Comparison of ENCODE assay signal across 21 cellular contexts in genomic region chr18:33594799-33595198, GRCh38. TPM values are rescaled to one million over a fixed set of nuclear protein-coding genes. Genes with fewer than 3 reads are reported as not detected.
DNase-seq lines count a peak whose midpoint lies in the region; ATAC-seq, FAIRE-seq and TF ChIP-seq lines count a peak whose summit lies in the region.
"Had no signal": no experiment of that assay in that cellular context is flagged by ENCODE, and none has a peak within 500 bp of the region (broad histone marks: within the 10 kb centered on the region; RNA-seq: fewer than 3 reads in every experiment).

No MANE protein-coding gene starts in this region.

- BruUV-seq in IMR-90 (replicated peaks; lab: Mats Ljungman, UMichigan): no TSS peak

- no peaks in the 10 kb centered on the region for H3K9me1 ChIP-seq in IMR-90 (ENCODE audit: insufficient read depth, low read length)

- H4K20me1 ChIP-seq in IMR-90 (ENCODE audit: insufficient read depth, low read length) (no peaks in the 10 kb centered on the region), smooth muscle cell (ENCODE audit: low read depth) (peaks cover 24% of the 10 kb centered on the region)

- no peak overlapping the region for H4K91ac ChIP-seq in IMR-90 (ENCODE audit: insufficient read depth, low read depth, low read length)

- H3K9ac ChIP-seq in IMR-90 (ENCODE audit: low read depth, low read length) (no peak overlapping the region), smooth muscle cell (ENCODE audit: low read depth) (no peak overlapping the region)

- ATAC-seq in IMR-90 (ENCODE audit: low read depth): peak; percentile 75; the same call in 1 of the 2 replicates
- ATAC-seq: CD8-positive, alpha-beta T cell had no signal

- H3K14ac ChIP-seq in IMR-90 (replicated peaks; ENCODE audit: low read depth, low read length): no peak overlapping the region

- H3K36me3 ChIP-seq in IMR-90 (ENCODE audit: control insufficient read depth, insufficient read depth, low read length): no peaks in the 10 kb centered on the region
- no peaks in the 10 kb centered on the region for H3K36me3 ChIP-seq in bronchial epithelial cell (ENCODE audit: control insufficient read depth, insufficient read depth, low read length)
- no peaks in the 10 kb centered on the region for H3K36me3 ChIP-seq in smooth muscle cell (ENCODE audit: low read depth)

- dilution Hi-C loops in IMR-90 (cut with HindIII; ENCODE audit: low sequenced_read_pairs, unreplicated experiment): no loop called here

- H3K9me3 ChIP-seq in IMR-90 (ENCODE audit: control insufficient read depth, insufficient read depth, low read length) (no peaks in the 10 kb centered on the region), smooth muscle cell (replicated peaks; ENCODE audit: low read depth) (no peaks in the 10 kb centered on the region)
- H3K9me3 ChIP-seq: Caco-2 had no signal

- H3K4me1 ChIP-seq in IMR-90 (ENCODE audit: control insufficient read depth, insufficient read depth, low read length): peaks cover 5% of the 10 kb centered on the region; the same call in 1 of the 2 replicates
- peaks cover 13% of the 10 kb centered on the region for H3K4me1 ChIP-seq in smooth muscle cell (ENCODE audit: low read depth)
- H3K4me1 ChIP-seq: Caco-2 had no signal

- H3K79me2 ChIP-seq in smooth muscle cell (ENCODE audit: low read depth): peaks cover 48% of the 10 kb centered on the region

- intact Hi-C loops in IMR-90 (cut with micrococcal nuclease): no loop called here

- no peak overlapping the region for H3K4me2 ChIP-seq in IMR-90 (ENCODE audit: low read depth, low read length)
- H3K4me2 ChIP-seq in smooth muscle cell: peak overlapping the region; percentile 3

- in situ Hi-C loops in IMR-90 (cut with MboI; ENCODE audit: low sequenced_read_pairs): no loop called here

- POLR2A ChIA-PET in IMR-90 (lab: Charles Lee; ENCODE audit: unreplicated experiment): no interaction called here

- H3K27me3 ChIP-seq in IMR-90 (ENCODE audit: control insufficient read depth, insufficient read depth, low read length) (no peaks in the 10 kb centered on the region), bronchial epithelial cell (ENCODE audit: control insufficient read depth, insufficient read depth, low read length) (no peaks in the 10 kb centered on the region), smooth muscle cell (ENCODE audit: low read depth) (no peaks in the 10 kb centered on the region)

- no peak overlapping the region for H4K8ac ChIP-seq in IMR-90 (ENCODE audit: low read depth in 2 of 2, low read length in 2 of 2)

- H3F3A ChIP-seq in smooth muscle cell (ENCODE audit: low read depth): no peaks in the 10 kb centered on the region

- H2AK9ac ChIP-seq in IMR-90 (replicated peaks; ENCODE audit: low read depth, low read length, poor library complexity): no peak overlapping the region

- H3K27ac ChIP-seq in IMR-90 (ENCODE audit: insufficient read depth, low read length): no peak overlapping the region
- H3K27ac ChIP-seq in smooth muscle cell (ENCODE audit: low read depth): no peak overlapping the region
- H3K27ac ChIP-seq: C4-2B had no signal

- H3K18ac ChIP-seq in IMR-90 (ENCODE audit: low read depth, low read length): no peak overlapping the region

- H2AFZ ChIP-seq in IMR-90 (replicated peaks; ENCODE audit: low read length, poor library complexity) (no peak overlapping the region), smooth muscle cell (ENCODE audit: low read depth) (no peak overlapping the region)

- no peak for TF ChIP-seq RAD21 in IMR-90 (IDR thresholded peaks at IDR 0.05; ENCODE audit: low read length)

- no peak overlapping the region for H2BK120ac ChIP-seq in IMR-90 (ENCODE audit: low read depth, low read length)

- H3K4me3 ChIP-seq in IMR-90 (ENCODE audit: insufficient read depth, low read depth, low read length): no peak overlapping the region
- H3K4me3 ChIP-seq in bronchial epithelial cell (ENCODE audit: low read depth, low read length): no peak overlapping the region
- no peak overlapping the region for H3K4me3 ChIP-seq in fibroblast of villous mesenchyme (ENCODE audit: low read depth, low read length)
- H3K4me3 ChIP-seq in smooth muscle cell: no peak overlapping the region

- FAIRE-seq in bronchial epithelial cell (lab: Jason Lieb, UNC): no peak
- FAIRE-seq: GM12891 had no signal

- DNase-seq in IMR-90 (peak; percentile 35), bronchial epithelial cell (ENCODE audit: low read depth) (peak; percentile 40), fibroblast of villous mesenchyme (ENCODE audit: low read depth) (peak; percentile 6), smooth muscle cell (lab: John Stamatoyannopoulos, UW; ENCODE audit: unreplicated experiment) (no peak), NCI-H345 (lab: John Stamatoyannopoulos, UW) (no peak)
- no peak for DNase-seq in activated CD4-positive, alpha-beta T cell treated with anti-CD3 and anti-CD28 coated beads, Interleukin-2, amount 50 U/mL, for 48 hours
- no peak for DNase-seq in effector CD4-positive, alpha-beta T cell
- DNase-seq: Caco-2; CD4-positive, CD25-positive, alpha-beta regulatory T cell; CD8-positive, alpha-beta T cell; DMS153; DMS79 treated with DMSO at 0.1 percent for 48 hours; GF-D8; GOT3; H7; HCEC 1CT had no signal

- H2BK20ac ChIP-seq in IMR-90 (ENCODE audit: low read depth, low read length): no peak overlapping the region

- no peak overlapping the region for H4K5ac ChIP-seq in IMR-90 (ENCODE audit: low read depth, low read length)

- no peak overlapping the region for H2BK15ac ChIP-seq in IMR-90 (ENCODE audit: low read depth, low read length)

- TF ChIP-seq CTCF in IMR-90 (conservative IDR thresholded peaks at IDR 0.05; ENCODE audit: low read depth, low read length): no peak
- TF ChIP-seq CTCF in bronchial epithelial cell (IDR thresholded peaks at IDR 0.05; ENCODE audit: insufficient read depth, low read length, severe bottlenecking): no peak
- TF ChIP-seq CTCF in fibroblast of villous mesenchyme (IDR thresholded peaks at IDR 0.05; ENCODE audit: insufficient read depth, low read depth, low read length): no peak
- no peak for TF ChIP-seq CTCF in smooth muscle cell (IDR thresholded peaks at IDR 0.05; ENCODE audit: borderline replicate concordance, insufficient read depth, poor library complexity, severe bottlenecking)

- H3K56ac ChIP-seq in IMR-90 (ENCODE audit: extremely low read depth, insufficient read depth, low read length): no peak overlapping the region

- WGBS in IMR-90 (ENCODE audit: extremely low coverage in 2 of 2, insufficient read length in 1 of 2), 2 experiments: no CpG with 5 or more reads among the region's 1 CpG
- 32% methylated on average over 1 of the region's 1 CpG for WGBS in smooth muscle cell (ENCODE audit: low lambda C conversion rate)

- CTCF ChIA-PET in IMR-90 (lab: Yijun Ruan, JAX): no interaction called here

- no peaks in the 10 kb centered on the region for H3K79me1 ChIP-seq in IMR-90 (ENCODE audit: low read depth in 1 of 2, low read length in 2 of 2)

- H2BK5ac ChIP-seq in IMR-90 (ENCODE audit: low read depth, low read length, poor library complexity, severe bottlenecking): no peak overlapping the region

- H3K4ac ChIP-seq in IMR-90 (ENCODE audit: low read depth, low read length): no peak overlapping the region

- H2AK5ac ChIP-seq in IMR-90 (ENCODE audit: low read depth, low read length): no peak overlapping the region

- TF ChIP-seq POLR2A in IMR-90 (IDR thresholded peaks at IDR 0.05; ENCODE audit: low read depth, low read length): no peak

- H3K23ac ChIP-seq in IMR-90 (ENCODE audit: low read depth, low read length): no peak overlapping the region

TF ChIP-seq in IMR-90, 13 proteins besides CTCF, POLR2A, EP300 and RAD21:
- 0 out of 2 replicates have a peak, but pooled peaks have one; percentile 4 for TF ChIP-seq FOS (IDR thresholded peaks at IDR 0.05; ENCODE audit: low read depth, low read length)
- no peak for TF ChIP-seq SMC3 (IDR thresholded peaks at IDR 0.05; ENCODE audit: low read depth, low read length)

RNA-seq across cellular contexts. Expression of gene ASXL3, which starts 16.8 kb away (rescaled TPM):
- total RNA-seq in IMR-90 (2012; rRNA removed): under 0.01 and 0.54 TPM in 2 replicates
- polyA plus RNA-seq in IMR-90 (2012; rRNA removed): 0.03 TPM in 2 replicates
- 0.01 and 0.05 TPM in 2 replicates for polyA plus RNA-seq in IMR-90 (2012; cell fraction: cytosol; rRNA removed)
- 0.02 and 0.18 TPM in 2 replicates for polyA plus RNA-seq in IMR-90 (2012; cell fraction: nucleus; rRNA removed; ENCODE audit: low replicate concordance)
- under 0.01 TPM in 2 replicates for total RNA-seq in bronchial epithelial cell
- total RNA-seq in fibroblast of villous mesenchyme: under 0.01 and 0.64 TPM in 2 replicates
- total RNA-seq in smooth muscle cell: 2.9 and 5.9 TPM in 2 replicates
- 0.70 and 1.2 TPM in 2 replicates for polyA plus RNA-seq in smooth muscle cell
- total RNA-seq: A172; CD4-positive, CD25-positive, alpha-beta regulatory T cell; CD8-positive, alpha-beta T cell; G401 had no signal
- polyA plus RNA-seq: BJ; CD4-positive, CD25-positive, alpha-beta regulatory T cell had no signal

Comparison
In these comparisons a context has a peak if more than half of its experiments do, and no peak if none do; other contexts are left out.
1. DNase-seq: peak in IMR-90 (single experiment), bronchial epithelial cell (single experiment) and fibroblast of villous mesenchyme (single experiment); none in smooth muscle cell (single experiment), activated CD4-positive, alpha-beta T cell treated with anti-CD3 and anti-CD28 coated beads, Interleukin-2, amount 50 U/mL, for 48 hours (0 of 2), NCI-H345 (single experiment) and effector CD4-positive, alpha-beta T cell (single experiment).